ENCODE assay signal across 8 cellular contexts in genomic region chr11:64230209-64230984, GRCh38. TPM values are rescaled to one million over a fixed set of nuclear protein-coding genes. Genes with fewer than 3 reads are reported as not detected.
DNase-seq lines count a peak whose midpoint lies in the region; ATAC-seq and TF ChIP-seq lines count a peak whose summit lies in the region.

DNAJC4 (plus strand) TSS chr11:64230548; CDS start chr11:64230855, 307 bp downstream.

- no peaks in the 10 kb centered on the region for H3K36me3 ChIP-seq in ectodermal cell (ENCODE audit: control insufficient read depth, insufficient read depth, low read length)
- no peaks in the 10 kb centered on the region for H3K36me3 ChIP-seq in lower lobe of right lung

- H3K27ac ChIP-seq in ectodermal cell (ENCODE audit: insufficient read depth, low read depth, low read length, poor library complexity, severe bottlenecking) (peak within 1 kb of the TSS; percentile 69), lower lobe of right lung (peak within 1 kb of the TSS; percentile 86)

- TF ChIP-seq CTCF in AG04449 (IDR thresholded peaks at IDR 0.05; ENCODE audit: insufficient read depth, low read length, missing control alignments) (no peak), lower lobe of right lung (IDR thresholded peaks at IDR 0.05) (no peak)

- DNase-seq in AG04449 (ENCODE audit: low read depth, low spot score), result no peak
- DNase-seq in NCI-H774 (lab: John Stamatoyannopoulos, UW), result peak; percentile 97
- peak; percentile 72 to 77 for DNase-seq in activated CD8-positive, alpha-beta memory T cell treated with anti-CD3 and anti-CD28 coated beads for 1 hour (ENCODE audit: extremely low read depth in 1 of 2, low read depth in 1 of 2)
- peak; percentile 95 for DNase-seq in lower lobe of right lung
- DNase-seq in stimulated activated CD4-positive, alpha-beta T cell treated with anti-CD3 and anti-CD28 coated beads, Interleukin-4, amount 100 ng/mL, for 48 hours (ENCODE audit: low read depth in 2 of 2), result peak; percentile 82 to 86

- WGBS in ectodermal cell, 2 experiments, result 0 to 1% methylated on average over 59 of the region's 59 CpGs

- H3K27me3 ChIP-seq in ectodermal cell (ENCODE audit: control insufficient read depth, insufficient read depth, low read length, poor library complexity, severe bottlenecking) (peaks cover 42% of the 10 kb centered on the region), lower lobe of right lung (ENCODE audit: low read depth) (no peaks in the 10 kb centered on the region)

- peak; percentile 45 for ATAC-seq in GM19043 (IDR thresholded peaks at IDR 0.05; ENCODE audit: low read depth, unreplicated experiment)
- peak; percentile 37 for ATAC-seq in HG03521 (IDR thresholded peaks at IDR 0.05; ENCODE audit: unreplicated experiment)
- peak; percentile 74 to 79 for ATAC-seq in lower lobe of right lung

- H3K4me1 ChIP-seq in ectodermal cell (ENCODE audit: control insufficient read depth, insufficient read depth, low read length) (peaks cover 27% of the 10 kb centered on the region), lower lobe of right lung (peaks cover 67% of the 10 kb centered on the region)

- intact Hi-C loops in lower lobe of right lung (cut with DNase I), result no loop called here

- H3K4me3 ChIP-seq in AG04449 (ENCODE audit: low read depth, low read length), result peak within 1 kb of the TSS; percentile 81
- H3K4me3 ChIP-seq in ectodermal cell (ENCODE audit: insufficient read depth, low read depth, low read length), result peak within 1 kb of the TSS; percentile 73
- peak within 1 kb of the TSS; percentile 69 for H3K4me3 ChIP-seq in lower lobe of right lung

- H3K9me3 ChIP-seq in ectodermal cell (ENCODE audit: control insufficient read depth, low read length), result no peaks in the 10 kb centered on the region
- no peaks in the 10 kb centered on the region for H3K9me3 ChIP-seq in lower lobe of right lung

- POLR2A ChIA-PET in AG04449 (lab: Yijun Ruan, JAX), result interaction anchor here (0.6 to 1.0 kb wide), 2 partner anchors 15 to 45 kb away, joined by 3 to 5 read pairs; partner anchors contain the start of gene STIP1

- CTCF ChIA-PET in AG04449 (lab: Yijun Ruan, JAX), result interaction anchor here (2.0 to 3.2 kb wide), 2 partner anchors 26 to 72 kb away, joined by 7 to 10 read pairs; no protein-coding TSS in a partner anchor

RNA-seq across cellular contexts. Expression of gene DNAJC4, which starts in this region (rescaled TPM):
- 24.1 TPM for polyA plus RNA-seq in ectodermal cell (2013, experiment 1 of 4)
- 22.4 TPM for polyA plus RNA-seq in ectodermal cell (2013, experiment 2 of 4)
- 30.7 TPM for polyA plus RNA-seq in ectodermal cell (2013, experiment 3 of 4)
- polyA plus RNA-seq in ectodermal cell (2013, experiment 4 of 4), result 34.4 TPM
- total RNA-seq in lower lobe of right lung, result 39.5 TPM
